8 cellular contexts compared by ENCODE assay signal in genomic region chr1:154327466-154328317, GRCh38. TPM values are rescaled to one million over a fixed set of nuclear protein-coding genes. Genes with fewer than 3 reads are reported as not detected.
A peak's percentile ranks its signal among the peaks of the same experiment; 100 is the strongest.
DNase-seq lines count a peak whose midpoint lies in the region; ATAC-seq and TF ChIP-seq lines count a peak whose summit lies in the region.

No MANE protein-coding gene starts in this region.

- H3K4me1 ChIP-seq in naive thymus-derived CD4-positive, alpha-beta T cell (ENCODE audit: control insufficient read depth in 2 of 2, insufficient read depth in 2 of 2, low read length in 2 of 2) = peaks cover 40 to 54% of the 10 kb centered on the region in 2 donors

- H3K27me3 ChIP-seq in naive thymus-derived CD4-positive, alpha-beta T cell (ENCODE audit: control insufficient read depth in 2 of 2, insufficient read depth in 2 of 2, low read length in 2 of 2) = no peaks in the 10 kb centered on the region

- no peaks in the 10 kb centered on the region for H3K9me3 ChIP-seq in naive thymus-derived CD4-positive, alpha-beta T cell (ENCODE audit: control insufficient read depth in 2 of 3, low read length in 3 of 3)

- H3K4me3 ChIP-seq in naive thymus-derived CD4-positive, alpha-beta T cell (ENCODE audit: low read length) = peak overlapping the region; percentile 61

- H3K36me3 ChIP-seq in naive thymus-derived CD4-positive, alpha-beta T cell (ENCODE audit: control insufficient read depth in 2 of 3, insufficient read depth in 3 of 3, low read length in 3 of 3) = peaks cover 5 to 26% (median 14%) of the 10 kb centered on the region in 3 experiments

- H3K9me3 Mint-ChIP-seq in chondrocyte (ENCODE audit: low read depth) = no peaks in the 10 kb centered on the region
- H3K9me3 Mint-ChIP-seq in naive thymus-derived CD4-positive, alpha-beta T cell = no peaks in the 10 kb centered on the region

- H3K4me3 Mint-ChIP-seq in chondrocyte (ENCODE audit: unreplicated experiment) = peak overlapping the region; percentile 98
- H3K4me3 Mint-ChIP-seq in naive thymus-derived CD4-positive, alpha-beta T cell = peak overlapping the region; percentile 86 to 98 (median 96)

- peaks cover 4% of the 10 kb centered on the region for H3K27me3 Mint-ChIP-seq in chondrocyte (ENCODE audit: low read depth)
- peaks cover 0 to 14% (median 0%) of the 10 kb centered on the region in 5 donors for H3K27me3 Mint-ChIP-seq in naive thymus-derived CD4-positive, alpha-beta T cell

- peak; percentile 56 for DNase-seq in NCI-H2107 treated with DMSO at 0.1 percent for 48 hours (lab: John Stamatoyannopoulos, UW; ENCODE audit: unreplicated experiment)
- DNase-seq in NCI-H2107 (lab: John Stamatoyannopoulos, UW) = no peak
- DNase-seq in NCI-H2171 (lab: John Stamatoyannopoulos, UW) = peak; percentile 45
- DNase-seq in chondrocyte (ENCODE audit: low spot score) = no peak
- DNase-seq in naive thymus-derived CD4-positive, alpha-beta T cell = peak in 6 of 9 donors; percentile 14 to 64 (median 37)
- no peak for DNase-seq in occipital lobe (lab: John Stamatoyannopoulos, UW)

- intact Hi-C loops in naive thymus-derived CD4-positive, alpha-beta T cell (cut with micrococcal nuclease) = loop anchor here (1.0 to 10.0 kb wide), 8 partner anchors 15 to 737 kb away; partner anchors contain the start of genes EFNA4 (in 1 of the 2), PMVK (in 1 of the 2), RPS27 (in 1 of the 2) and ZBTB7B (in 1 of the 2)

- CTCF ChIA-PET in naive thymus-derived CD4-positive, alpha-beta T cell (lab: Charles Lee) = interaction anchor here (0.6 to 10.2 kb wide), 12 partner anchors 8 to 657 kb away, joined by 3 to 129 read pairs (median 3); partner anchors contain the start of genes IL6R and ILF2

- TF ChIP-seq CTCF in chondrocyte (IDR thresholded peaks at IDR 0.05) = no peak

- H3K4me1 Mint-ChIP-seq in chondrocyte (ENCODE audit: low read depth) = peaks cover 35% of the 10 kb centered on the region
- peaks cover 36 to 66% (median 60%) of the 10 kb centered on the region in 7 donors for H3K4me1 Mint-ChIP-seq in naive thymus-derived CD4-positive, alpha-beta T cell

- ATAC-seq in naive thymus-derived CD4-positive, alpha-beta T cell = no peak
- ATAC-seq in GM18511 (IDR thresholded peaks at IDR 0.05; ENCODE audit: unreplicated experiment) (no peak), GM18867 (IDR thresholded peaks at IDR 0.05; ENCODE audit: unreplicated experiment) (no peak)

- peaks cover 19% of the 10 kb centered on the region for H3K36me3 Mint-ChIP-seq in chondrocyte (ENCODE audit: low read depth)
- peaks cover 9 to 22% (median 13%) of the 10 kb centered on the region in 5 donors for H3K36me3 Mint-ChIP-seq in naive thymus-derived CD4-positive, alpha-beta T cell

- peak overlapping the region; percentile 94 for H3K27ac ChIP-seq in naive thymus-derived CD4-positive, alpha-beta T cell (ENCODE audit: low read depth, low read length)

- peak overlapping the region; percentile 83 for H3K27ac Mint-ChIP-seq in chondrocyte (ENCODE audit: unreplicated experiment)
- peak overlapping the region; percentile 75 to 96 (median 86) for H3K27ac Mint-ChIP-seq in naive thymus-derived CD4-positive, alpha-beta T cell

- POLR2A ChIA-PET in naive thymus-derived CD4-positive, alpha-beta T cell (lab: Charles Lee) = interaction anchor here (0.6 to 9.9 kb wide), 13 partner anchors 9 to 139 kb away, joined by 3 to 160 read pairs (median 4); partner anchors contain the start of genes HAX1 and UBAP2L

RNA-seq across cellular contexts. Expression of gene ATP8B2, which starts 2.4 kb away (rescaled TPM):
- total RNA-seq in chondrocyte (83.1 to 133 TPM (median 86.6 TPM) in 3 replicates), occipital lobe (28.5 TPM)
- total RNA-seq in naive thymus-derived CD4-positive, alpha-beta T cell = 100 to 1,000 TPM; 105 to 130 (median 117) TPM
- 10 to 100 TPM; 49.2 to 89.4 TPM for polyA plus RNA-seq in naive thymus-derived CD4-positive, alpha-beta T cell

RNA-seq across cellular contexts. Expression of gene AQP10, which starts 6.8 kb away (rescaled TPM):
- not detected in 3 replicates for total RNA-seq in chondrocyte
- under 1 TPM in 1 of 5 experiments, not detected in 4; 0.59 TPM for total RNA-seq in naive thymus-derived CD4-positive, alpha-beta T cell
- polyA plus RNA-seq in naive thymus-derived CD4-positive, alpha-beta T cell = not detected
- total RNA-seq in occipital lobe = not detected

RNA-seq across cellular contexts. Expression of gene HAX1, which starts 55.3 kb away (rescaled TPM):
- 60.9 to 104 TPM (median 97.1 TPM) in 3 replicates for total RNA-seq in chondrocyte
- 100 to 1,000 TPM in 3 of 5 experiments, 10 to 100 TPM in 2; 71.9 to 111 (median 104) TPM for total RNA-seq in naive thymus-derived CD4-positive, alpha-beta T cell
- 100 to 1,000 TPM; 198 to 201 TPM for polyA plus RNA-seq in naive thymus-derived CD4-positive, alpha-beta T cell
- total RNA-seq in occipital lobe = 57.7 TPM

Comparison
In these comparisons a context has a peak if more than half of its experiments do, and no peak if none do; other contexts are left out.
1. DNase-seq: peak in NCI-H2107 treated with DMSO at 0.1 percent for 48 hours (single experiment), NCI-H2171 (single experiment) and naive thymus-derived CD4-positive, alpha-beta T cell (6 of 9); none in NCI-H2107 (single experiment), chondrocyte (single experiment) and occipital lobe (single experiment).